Comparison of ENCODE assay signal across 1 cellular context in the genomic region with DNA sequence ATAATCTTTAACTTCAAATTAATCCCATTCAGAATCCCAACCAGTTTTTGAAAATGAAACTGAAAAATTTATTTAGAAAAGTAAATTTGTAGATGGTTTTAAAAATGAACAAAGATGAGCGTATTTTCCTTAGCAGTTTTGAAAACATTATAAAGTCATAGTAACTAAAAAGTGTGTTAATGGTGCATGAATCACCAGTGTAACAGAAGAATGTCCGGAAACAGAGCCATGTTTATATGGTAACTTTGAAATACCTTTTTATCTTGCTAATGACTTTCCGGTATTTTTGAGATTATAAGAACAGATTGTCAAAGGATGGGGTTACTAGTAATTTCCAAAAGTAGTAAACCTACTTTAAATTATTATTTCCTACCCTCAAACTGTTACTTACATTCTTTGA.
TF ChIP-seq lines count a peak whose summit lies in the region.

No MANE protein-coding gene starts in this region.

TF ChIP-seq in H1, 55 proteins besides CTCF, POLR2A, EP300 and RAD21:
- TF ChIP-seq SIN3A (conservative IDR thresholded peaks at IDR 0.05 in 1 of 2, IDR thresholded peaks at IDR 0.05 in 1 of 2; ENCODE audit: low read depth in 1 of 2, low read length in 2 of 2) (no peak), HDAC2 (IDR thresholded peaks at IDR 0.05; ENCODE audit: borderline replicate concordance in 1 of 2, low read depth in 2 of 2, low read length in 2 of 2) (no peak), RBBP5 (IDR thresholded peaks at IDR 0.05; ENCODE audit: borderline replicate concordance, low read depth, low read length) (no peak), JUN (IDR thresholded peaks at IDR 0.05; ENCODE audit: low read depth, low read length) (no peak), SP2 (IDR thresholded peaks at IDR 0.05; ENCODE audit: low read length) (no peak), EZH2 (IDR thresholded peaks at IDR 0.05; ENCODE audit: low read depth, low read length, severe bottlenecking) (no peak), BRCA1 (IDR thresholded peaks at IDR 0.05; ENCODE audit: low read depth, low read length) (no peak)
